In genomic region chr3:31908391-31909097, GRCh38 we compare ENCODE assay signal across 9 cellular contexts.
A peak's percentile ranks its signal among the peaks of the same experiment; 100 is the strongest.
DNase-seq lines count a peak whose midpoint lies in the region; ATAC-seq, FAIRE-seq and TF ChIP-seq lines count a peak whose summit lies in the region.
"Had no signal": no experiment of that assay in that cellular context is flagged by ENCODE, and none has a peak within 500 bp of the region (broad histone marks: within the 10 kb centered on the region; RNA-seq: fewer than 3 reads in every experiment).

No MANE protein-coding gene starts in this region.

- no peaks in the 10 kb centered on the region for H4K20me1 ChIP-seq in keratinocyte (ENCODE audit: control insufficient read depth, extremely low read depth, insufficient read depth, low read length)

- H2AFZ ChIP-seq in keratinocyte (ENCODE audit: control insufficient read depth, low read length), result no peak overlapping the region

- H3K27ac ChIP-seq in keratinocyte (ENCODE audit: control insufficient read depth, insufficient read depth, low read length), result no peak overlapping the region

- TF ChIP-seq CTCF in HFF-Myc (IDR thresholded peaks at IDR 0.05; ENCODE audit: low read depth, low read length, missing control alignments) (peak; percentile 7), keratinocyte (optimal IDR thresholded peaks at IDR 0.05 in 1 of 3, IDR thresholded peaks at IDR 0.05 in 1 of 3, conservative IDR thresholded peaks at IDR 0.05 in 1 of 3; ENCODE audit: extremely low read depth in 1 of 3, insufficient read depth in 2 of 3, low read length in 3 of 3) (peak in 2 of 3 experiments; percentile 11 to 33)

- H3K4me1 ChIP-seq in keratinocyte (ENCODE audit: control insufficient read depth, extremely low read depth, insufficient read depth, low read length), result peaks cover 62% of the 10 kb centered on the region

- DNase-seq in DMS53 treated with DMSO at 0.1 percent for 48 hours (lab: John Stamatoyannopoulos, UW; ENCODE audit: unreplicated experiment) (peak; percentile 8), HFF-Myc (ENCODE audit: extremely low read depth, low read depth) (no peak), NCI-H510A (lab: John Stamatoyannopoulos, UW) (peak; percentile 8), keratinocyte (ENCODE audit: low read depth, low spot score) (no peak), DMS 273 treated with DMSO at 0.1 percent for 48 hours (lab: John Stamatoyannopoulos, UW) (no peak), EL (no peak), GDM1 (lab: John Stamatoyannopoulos, UW) (no peak)
- DNase-seq: islet precursor cell had no signal

- dilution Hi-C loops in keratinocyte (cut with MboI; ENCODE audit: extremely low pct_ligation_motif_present, low sequenced_read_pairs), result no loop called here

- no peaks in the 10 kb centered on the region for H3K9me3 ChIP-seq in keratinocyte (ENCODE audit: control insufficient read depth, low read depth, low read length)

- no peaks in the 10 kb centered on the region for H3K36me3 ChIP-seq in keratinocyte (ENCODE audit: control insufficient read depth in 2 of 2, extremely low read depth in 1 of 2, insufficient read depth in 2 of 2, low read length in 2 of 2)

- H3K9ac ChIP-seq in keratinocyte (ENCODE audit: control insufficient read depth, extremely low read depth, insufficient read depth, low read length), result no peak overlapping the region

- FAIRE-seq in keratinocyte (lab: Jason Lieb, UNC), result no peak

- H3K9me1 ChIP-seq in keratinocyte (ENCODE audit: control insufficient read depth, extremely low read depth, insufficient read depth, low read length), result no peaks in the 10 kb centered on the region

- ATAC-seq in GM18858 (IDR thresholded peaks at IDR 0.05; ENCODE audit: unreplicated experiment), result no peak

- H3K27me3 ChIP-seq in keratinocyte (ENCODE audit: control insufficient read depth, extremely low read depth, insufficient read depth, low read length), result no peaks in the 10 kb centered on the region

- no peak overlapping the region for H3K4me3 ChIP-seq in HFF-Myc (replicated peaks; ENCODE audit: low read depth, low read length)
- no peak overlapping the region for H3K4me3 ChIP-seq in keratinocyte (ENCODE audit: control insufficient read depth in 2 of 3, extremely low read depth in 1 of 3, insufficient read depth in 2 of 3, low read depth in 1 of 3, low read length in 3 of 3)

- no peak overlapping the region for H3K4me2 ChIP-seq in keratinocyte (ENCODE audit: control insufficient read depth, extremely low read depth, insufficient read depth, low read depth, low read length)

- H3K79me2 ChIP-seq in keratinocyte (ENCODE audit: control insufficient read depth, insufficient read depth, low read length), result peaks cover 86% of the 10 kb centered on the region

Comparison
In these comparisons a context has a peak if more than half of its experiments do, and no peak if none do; other contexts are left out.
1. DNase-seq: peak in DMS53 treated with DMSO at 0.1 percent for 48 hours (single experiment) and NCI-H510A (single experiment); none in HFF-Myc (single experiment), keratinocyte (single experiment), DMS 273 treated with DMSO at 0.1 percent for 48 hours (single experiment), EL (single experiment) and GDM1 (single experiment).